ENCODE assay signal across 21 cellular contexts in genomic region chr9:19022206-19022605, GRCh38.
DNase-seq lines count a peak whose midpoint lies in the region; ATAC-seq lines count a peak whose summit lies in the region.
"Had no signal": no experiment of that assay in that cellular context is flagged by ENCODE, and none has a peak within 500 bp of the region (broad histone marks: within the 10 kb centered on the region; RNA-seq: fewer than 3 reads in every experiment).

No MANE protein-coding gene starts in this region.

- ATAC-seq in GM18870 (IDR thresholded peaks at IDR 0.05; ENCODE audit: unreplicated experiment): peak; percentile 66
- ATAC-seq in GM21529 (IDR thresholded peaks at IDR 0.05; ENCODE audit: unreplicated experiment): peak; percentile 61
- ATAC-seq in HG02870 (IDR thresholded peaks at IDR 0.05; ENCODE audit: unreplicated experiment): peak; percentile 81
- ATAC-seq in HG03571 (IDR thresholded peaks at IDR 0.05; ENCODE audit: unreplicated experiment): peak; percentile 52
- no peak for ATAC-seq in GM19397 (IDR thresholded peaks at IDR 0.05; ENCODE audit: unreplicated experiment)
- ATAC-seq: activated CD8-positive, alpha-beta T cell treated with anti-CD3 and anti-CD28 coated beads for 36 hours; gastrocnemius medialis; HCT116; left lobe of liver had no signal

- no peak for DNase-seq in kidney glomerular epithelial cell (lab: John Stamatoyannopoulos, UW)
- no peak for DNase-seq in T1000 (lab: John Stamatoyannopoulos, UW)
- no peak for DNase-seq in NCI-H748 (lab: John Stamatoyannopoulos, UW; ENCODE audit: unreplicated experiment)
- DNase-seq: activated CD8-positive, alpha-beta T cell treated with anti-CD3 and anti-CD28 coated beads for 36 hours; activated naive CD4-positive, alpha-beta T cell treated with Interleukin-2 at 50 U/mL for 16 hours; endodermal cell; gastrocnemius medialis; immature natural killer cell; mesenchymal stem cell; NCI-H1436 treated with DMSO at 0.1 percent for 48 hours; NCI-H446 treated with DMSO at 0.1 percent for 48 hours; NK-92 treated with Interleukin-12 subunit alpha and Interleukin-12 subunit beta, amount 100 ng/mL, for 24 hours; nucleus accumbens; Peyer's patch had no signal
